Comparison of ENCODE assay signal across 29 cellular contexts in the genomic region with DNA sequence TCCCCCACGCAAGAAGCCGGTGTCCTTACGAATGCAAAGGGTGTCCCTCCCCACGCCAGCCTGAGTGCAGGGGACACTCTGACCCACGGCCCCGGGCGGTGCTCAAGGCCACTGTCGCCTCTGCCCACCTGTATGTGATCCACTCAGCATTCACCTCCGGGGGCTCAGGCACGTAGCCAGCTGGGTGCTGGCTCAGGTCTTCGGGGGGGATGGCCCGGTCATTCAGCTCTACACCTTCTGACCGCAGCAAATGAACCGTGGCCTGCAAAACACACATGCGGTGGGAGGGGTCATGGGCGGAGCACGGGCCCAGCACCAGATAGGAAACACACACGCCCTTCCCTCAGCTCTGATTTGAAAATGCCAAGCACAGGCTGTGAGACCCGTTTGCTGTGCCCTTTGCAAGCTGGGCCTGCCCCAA. TPM values are rescaled to one million over a fixed set of nuclear protein-coding genes. Genes with fewer than 3 reads are reported as not detected.
DNase-seq lines count a peak whose midpoint lies in the region; ATAC-seq and TF ChIP-seq lines count a peak whose summit lies in the region.
"Had no signal": no experiment of that assay in that cellular context is flagged by ENCODE, and none has a peak within 500 bp of the region (broad histone marks: within the 10 kb centered on the region; RNA-seq: fewer than 3 reads in every experiment).

No MANE protein-coding gene starts in this region.

- intact Hi-C loops in lower lobe of right lung (cut with DNase I): no loop called here
- intact Hi-C loops in stomach (cut with DNase I; ENCODE audit: low total_unique reads): no loop called here
- intact Hi-C loops in naive thymus-derived CD4-positive, alpha-beta T cell (cut with micrococcal nuclease): no loop called here
- intact Hi-C loops in sciatic nerve (cut with DNase I): no loop called here

- H3K4me3 Mint-ChIP-seq in naive thymus-derived CD4-positive, alpha-beta T cell: no peak overlapping the region
- H3K4me3 Mint-ChIP-seq: activated naive CD4-positive, alpha-beta T cell treated with anti-CD3 and anti-CD28 coated beads for 36 hours; activated T-helper 1 cell treated with anti-CD3 and anti-CD28 coated beads, Interleukin-12 subunit alpha, Interleukin-12 subunit beta, Interleukin-2, Interleukin-4 antibody, amounts not matched to agents 30 ng/mL and 10 ng/mL and 1 ng/mL, durations not matched to agents 14 hours and 24 hours and 36 hours; CD8-positive, alpha-beta T cell; effector memory CD8-positive, alpha-beta T cell; GM23338; HFFc6; stimulated activated memory B cell treated with anti-CD40 and anti-IgM and Interleukin-4, amounts not matched to agents 10 μg/mL and 1 μg/mL and 100 μg/mL, for 72 hours had no signal

- H3K27ac ChIP-seq in lower lobe of right lung: no peak overlapping the region
- H3K27ac ChIP-seq in stomach: peak overlapping the region in 2 of 5 donors; percentile 13 to 40
- H3K27ac ChIP-seq in naive thymus-derived CD4-positive, alpha-beta T cell (ENCODE audit: low read depth, low read length): no peak overlapping the region
- H3K27ac ChIP-seq: 22Rv1, breast epithelium, heart left ventricle, ovary, Peyer's patch had no signal

- H3K27me3 Mint-ChIP-seq in naive thymus-derived CD4-positive, alpha-beta T cell: no peaks in the 10 kb centered on the region
- H3K27me3 Mint-ChIP-seq: effector memory CD8-positive, alpha-beta T cell had no signal

- no peak for TF ChIP-seq POLR2A in stomach (IDR thresholded peaks at IDR 0.05)

- H3K4me3 ChIP-seq in lower lobe of right lung (no peak overlapping the region), stomach (no peak overlapping the region)
- no peak overlapping the region for H3K4me3 ChIP-seq in naive thymus-derived CD4-positive, alpha-beta T cell (ENCODE audit: low read length)
- H3K4me3 ChIP-seq: breast epithelium, GM23338, heart left ventricle, ovary, Peyer's patch had no signal

- H3K27me3 ChIP-seq in lower lobe of right lung (ENCODE audit: low read depth) (peaks cover 13% of the 10 kb centered on the region), stomach (peaks cover 0 to 61% (median 0%) of the 10 kb centered on the region in 3 donors)
- H3K27me3 ChIP-seq in naive thymus-derived CD4-positive, alpha-beta T cell (ENCODE audit: control insufficient read depth in 2 of 2, insufficient read depth in 2 of 2, low read length in 2 of 2): no peaks in the 10 kb centered on the region
- H3K27me3 ChIP-seq: breast epithelium, ovary, Peyer's patch had no signal

- no peaks in the 10 kb centered on the region for H3K4me1 Mint-ChIP-seq in naive thymus-derived CD4-positive, alpha-beta T cell

- no peak for TF ChIP-seq EP300 in stomach (IDR thresholded peaks at IDR 0.05)

- 48 to 63% (median 50%) methylated on average over 14 to 19 of the region's 19 CpGs for WGBS in stomach, 5 donors

- DNase-seq in DMS153 treated with DMSO at 0.1 percent for 48 hours (lab: John Stamatoyannopoulos, UW; ENCODE audit: unreplicated experiment) (peak; percentile 31), DMS153 (lab: John Stamatoyannopoulos, UW) (no peak), RPMI8226 (peak; percentile 20), lower lobe of right lung (peak; percentile 41), stomach (peak; percentile 71), sciatic nerve (ENCODE audit: low spot score) (no peak)
- no peak for DNase-seq in naive thymus-derived CD4-positive, alpha-beta T cell
- DNase-seq: activated CD4-positive, CD25-positive, alpha-beta regulatory T cell; activated naive CD4-positive, alpha-beta T cell treated with anti-CD3 and anti-CD28 coated beads for 36 hours; amniotic stem cell; CD8-positive, alpha-beta T cell; DMS 273 treated with DMSO at 0.1 percent for 48 hours; effector memory CD8-positive, alpha-beta T cell; HFFc6; NCI-H187 treated with DMSO at 0.1 percent for 48 hours; NCI-H526 treated with DMSO at 0.1 percent for 48 hours; stimulated activated CD4-positive, alpha-beta T cell treated with anti-CD3 and anti-CD28 coated beads, Interleukin-12 subunit alpha, Interleukin-12 subunit beta, amount 100 ng/mL, for 4 hours; stimulated activated CD4-positive, alpha-beta T cell treated with anti-CD3 and anti-CD28 coated beads, Interleukin-4, amount 100 ng/mL, for 4 hours; T-helper 1 cell had no signal

- CTCF ChIA-PET in naive thymus-derived CD4-positive, alpha-beta T cell (lab: Charles Lee): no interaction called here

- POLR2A ChIA-PET in naive thymus-derived CD4-positive, alpha-beta T cell (lab: Charles Lee): no interaction called here

- H3K36me3 Mint-ChIP-seq in naive thymus-derived CD4-positive, alpha-beta T cell: no peaks in the 10 kb centered on the region
- H3K36me3 Mint-ChIP-seq: CD8-positive, alpha-beta T cell; stimulated activated memory B cell treated with anti-CD40 and anti-IgM and Interleukin-4, amounts not matched to agents 10 μg/mL and 1 μg/mL and 100 μg/mL, for 72 hours had no signal

- no peaks in the 10 kb centered on the region for H3K9me3 Mint-ChIP-seq in naive thymus-derived CD4-positive, alpha-beta T cell
- H3K9me3 Mint-ChIP-seq: activated naive CD4-positive, alpha-beta T cell treated with anti-CD3 and anti-CD28 coated beads for 36 hours; activated T-helper 1 cell treated with anti-CD3 and anti-CD28 coated beads, Interleukin-12 subunit alpha, Interleukin-12 subunit beta, Interleukin-2, Interleukin-4 antibody, amounts not matched to agents 30 ng/mL and 10 ng/mL and 1 ng/mL, durations not matched to agents 14 hours and 24 hours and 36 hours; CD8-positive, alpha-beta T cell; effector memory CD8-positive, alpha-beta T cell; GM23338 had no signal

- no peak overlapping the region for H3K27ac Mint-ChIP-seq in naive thymus-derived CD4-positive, alpha-beta T cell
- H3K27ac Mint-ChIP-seq: activated naive CD4-positive, alpha-beta T cell treated with anti-CD3 and anti-CD28 coated beads for 36 hours; activated T-helper 1 cell treated with anti-CD3 and anti-CD28 coated beads, Interleukin-12 subunit alpha, Interleukin-12 subunit beta, Interleukin-2, Interleukin-4 antibody, amounts not matched to agents 30 ng/mL and 10 ng/mL and 1 ng/mL, durations not matched to agents 14 hours and 24 hours and 36 hours; CD8-positive, alpha-beta T cell; effector memory CD8-positive, alpha-beta T cell; GM23338; HFFc6; stimulated activated memory B cell treated with anti-CD40 and anti-IgM and Interleukin-4, amounts not matched to agents 10 μg/mL and 1 μg/mL and 100 μg/mL, for 72 hours had no signal

- H3K4me1 ChIP-seq in lower lobe of right lung (no peaks in the 10 kb centered on the region), stomach (peaks cover 0 to 10% (median 9%) of the 10 kb centered on the region in 4 donors)
- no peaks in the 10 kb centered on the region for H3K4me1 ChIP-seq in naive thymus-derived CD4-positive, alpha-beta T cell (ENCODE audit: control insufficient read depth in 2 of 2, insufficient read depth in 2 of 2, low read length in 2 of 2)
- H3K4me1 ChIP-seq: breast epithelium, heart left ventricle, Peyer's patch had no signal

- TF ChIP-seq CTCF in lower lobe of right lung (IDR thresholded peaks at IDR 0.05) (no peak), stomach (IDR thresholded peaks at IDR 0.05) (no peak)

- H3K36me3 ChIP-seq in lower lobe of right lung: no peaks in the 10 kb centered on the region
- no peaks in the 10 kb centered on the region for H3K36me3 ChIP-seq in stomach
- H3K36me3 ChIP-seq in naive thymus-derived CD4-positive, alpha-beta T cell (ENCODE audit: control insufficient read depth in 2 of 3, insufficient read depth in 3 of 3, low read length in 3 of 3): no peaks in the 10 kb centered on the region
- H3K36me3 ChIP-seq: breast epithelium, heart left ventricle, ovary, Peyer's patch had no signal

- H3K9me3 ChIP-seq in lower lobe of right lung (no peaks in the 10 kb centered on the region), stomach (no peaks in the 10 kb centered on the region)
- H3K9me3 ChIP-seq in naive thymus-derived CD4-positive, alpha-beta T cell (ENCODE audit: control insufficient read depth in 2 of 3, low read length in 3 of 3): no peaks in the 10 kb centered on the region
- H3K9me3 ChIP-seq: breast epithelium, heart left ventricle, ovary, Peyer's patch had no signal

- ATAC-seq in lower lobe of right lung: no peak
- ATAC-seq in HG03159 (IDR thresholded peaks at IDR 0.05; ENCODE audit: unreplicated experiment): no peak
- ATAC-seq in naive thymus-derived CD4-positive, alpha-beta T cell: no peak
- no peak for ATAC-seq in sciatic nerve
- ATAC-seq: CD8-positive, alpha-beta T cell; effector memory CD8-positive, alpha-beta T cell; GM23338; heart left ventricle had no signal

RNA-seq across cellular contexts. Expression of a gene that starts 25.9 kb away (rescaled TPM):
- total RNA-seq in lower lobe of right lung: 9.0 TPM
- 1 to 10 TPM in 2 of 5 donors, under 1 TPM in 2, not detected in 1; under 0.01 to 2.3 (median 0.97) TPM for total RNA-seq in stomach
- polyA plus RNA-seq in stomach: 1 to 10 TPM in 2 of 3 donors, under 1 TPM in 1; 0.50 to 5.8 (median 2.5) TPM
- under 1 TPM in 1 of 5 experiments, not detected in 4; 0.05 TPM for total RNA-seq in naive thymus-derived CD4-positive, alpha-beta T cell
- not detected for polyA plus RNA-seq in naive thymus-derived CD4-positive, alpha-beta T cell
- total RNA-seq in sciatic nerve: 1.1 TPM
- total RNA-seq: activated naive CD4-positive, alpha-beta T cell treated with anti-CD3 and anti-CD28 coated beads for 36 hours; activated T-helper 1 cell treated with anti-CD3 and anti-CD28 coated beads, Interleukin-12 subunit alpha, Interleukin-12 subunit beta, Interleukin-2, Interleukin-4 antibody, amounts not matched to agents 30 ng/mL and 10 ng/mL and 1 ng/mL, durations not matched to agents 14 hours and 24 hours and 36 hours; CD8-positive, alpha-beta T cell; Peyer's patch; SK-MEL-5 had no signal

Comparison
In these comparisons a context has a peak if more than half of its experiments do, and no peak if none do; other contexts are left out.
1. DNase-seq: peak in DMS153 treated with DMSO at 0.1 percent for 48 hours (single experiment), RPMI8226 (single experiment), lower lobe of right lung (single experiment) and stomach (single experiment); none in DMS153 (single experiment), naive thymus-derived CD4-positive, alpha-beta T cell (0 of 9) and sciatic nerve (single experiment).